Comparison of ENCODE assay signal across 13 cellular contexts in the genomic region with DNA sequence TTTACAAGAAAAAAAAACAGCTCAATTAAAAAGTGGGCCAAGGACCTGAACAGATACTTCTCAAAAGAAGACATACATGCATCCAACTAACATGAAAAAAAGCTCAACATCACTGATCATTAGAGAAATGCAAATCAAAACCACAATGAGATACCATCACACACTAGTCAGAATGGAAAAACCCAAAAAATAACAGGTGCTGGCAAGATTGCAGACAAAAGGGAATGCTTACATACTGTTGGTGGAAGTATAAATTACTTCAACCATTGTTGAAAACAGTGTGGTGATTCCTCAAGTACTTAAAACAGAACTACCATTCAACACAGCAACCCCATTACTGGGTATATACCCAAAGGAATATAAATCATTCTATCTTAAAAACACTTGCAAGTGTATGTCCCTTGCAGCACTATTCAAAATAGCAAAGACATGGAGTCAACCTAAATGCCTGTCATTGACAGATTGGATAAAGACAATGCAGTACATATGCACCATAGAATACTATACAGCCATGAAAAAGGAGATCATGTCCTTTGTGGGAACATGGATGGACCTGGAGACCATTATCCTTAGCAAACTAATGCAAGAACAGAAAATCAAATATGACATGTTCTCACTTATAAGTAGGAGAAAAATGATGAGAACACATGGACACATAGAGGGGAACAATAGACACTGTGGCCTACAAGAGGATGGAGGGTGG.
A peak's percentile ranks its signal among the peaks of the same experiment; 100 is the strongest.
DNase-seq lines count a peak whose midpoint lies in the region; ATAC-seq and TF ChIP-seq lines count a peak whose summit lies in the region.
"Had no signal": no experiment of that assay in that cellular context is flagged by ENCODE, and none has a peak within 500 bp of the region (broad histone marks: within the 10 kb centered on the region; RNA-seq: fewer than 3 reads in every experiment).

No MANE protein-coding gene starts in this region.

- intact Hi-C loops in mucosa of descending colon (cut with DNase I, micrococcal nuclease): no loop called here

- H3K4me1 ChIP-seq in mucosa of descending colon (ENCODE audit: low read depth): no peaks in the 10 kb centered on the region

- ATAC-seq in GM19025 (IDR thresholded peaks at IDR 0.05; ENCODE audit: low read depth, unreplicated experiment) (peak; percentile 89), HG02623 (IDR thresholded peaks at IDR 0.05; ENCODE audit: unreplicated experiment) (peak; percentile 81), HG03558 (IDR thresholded peaks at IDR 0.05; ENCODE audit: extremely low read depth, unreplicated experiment) (peak; percentile 93), mucosa of descending colon (no peak)
- ATAC-seq: left cardiac atrium, PC-3 had no signal

- no peak overlapping the region for H3K4me3 ChIP-seq in mucosa of descending colon

- DNase-seq in myocyte (ENCODE audit: low read depth) (peak; percentile 70), DMS153 treated with DMSO at 0.1 percent for 48 hours (lab: John Stamatoyannopoulos, UW; ENCODE audit: unreplicated experiment) (no peak), NCI-H1105 treated with DMSO at 0.1 percent for 48 hours (lab: John Stamatoyannopoulos, UW) (no peak), mucosa of descending colon (no peak)
- DNase-seq: activated T-cell treated with anti-CD3 and anti-CD28 coated beads for 4 hours, DMS 273 treated with DMSO at 0.1 percent for 48 hours, left cardiac atrium, NCI-H187 treated with DMSO at 0.1 percent for 48 hours, nucleus accumbens, PC-3 had no signal

- peaks cover 5% of the 10 kb centered on the region for H3K9me3 ChIP-seq in mucosa of descending colon

- H3K36me3 ChIP-seq in mucosa of descending colon (ENCODE audit: low read depth): no peaks in the 10 kb centered on the region

- no peak for TF ChIP-seq CTCF in mucosa of descending colon (IDR thresholded peaks at IDR 0.05)
